ENCODE assay signal across 38 cellular contexts in genomic region chr22:24453853-24454252, GRCh38. TPM values are rescaled to one million over a fixed set of nuclear protein-coding genes. Genes with fewer than 3 reads are reported as not detected.
"Had no signal": no experiment of that assay in that cellular context is flagged by ENCODE, and none has a peak within 500 bp of the region (broad histone marks: within the 10 kb centered on the region; RNA-seq: fewer than 3 reads in every experiment).

No MANE protein-coding gene starts in this region.

- H3K9me3 ChIP-seq: adrenal gland, ascending aorta, body of pancreas, breast epithelium had no signal

- H3K27me3 ChIP-seq: adrenal gland, ascending aorta, body of pancreas, brain microvascular endothelial cell, breast epithelium, cardiac muscle cell had no signal

- DNase-seq: activated effector memory CD4-positive, alpha-beta T cell treated with Interleukin-2 at 50 U/mL for 16 hours; activated gamma-delta T cell; activated gamma-delta T cell treated with Interleukin-2 at 50 U/mL for 16 hours; activated naive CD4-positive, alpha-beta T cell; activated naive CD4-positive, alpha-beta T cell treated with anti-CD3 and anti-CD28 coated beads for 36 hours; activated naive CD4-positive, alpha-beta T cell treated with anti-CD3 and anti-CD28 coated beads, Interleukin-2, amount 10 ng/mL, durations not matched to agents 7 days and 5 days; activated naive CD4-positive, alpha-beta T cell treated with anti-CD3 and anti-CD28 coated beads, Interleukin-2, amount 50 U/mL, for 16 hours; activated naive CD4-positive, alpha-beta T cell treated with Interleukin-2 at 50 U/mL for 16 hours; activated naive CD8-positive, alpha-beta T cell treated with anti-CD3 and anti-CD28 coated beads for 36 hours; activated naive CD8-positive, alpha-beta T cell treated with anti-CD3 and anti-CD28 coated beads, Interleukin-2, amount 10 ng/mL, durations not matched to agents 7 days and 5 days; activated T-cell treated with anti-CD3 and anti-CD28 coated beads, Interleukin-2, amount 50 U/mL, for 24 hours; activated T-cell treated with anti-CD3 and anti-CD28 coated beads, Interleukin-2, amount 50 U/mL, for 4 hours; activated T-cell treated with anti-CD3 and anti-CD28 coated beads, Interleukin-2, amount 50 U/mL, for 48 hours; activated T-cell treated with anti-CD3 and anti-CD28 coated beads, Interleukin-2, amount 50 U/mL, for 72 hours; amniotic stem cell; amygdala; anterior cingulate cortex; aorta; body of pancreas; brain microvascular endothelial cell; caudate nucleus; central memory CD4-positive, alpha-beta T cell; cerebellar nuclear complex had no signal

- H3K36me3 Mint-ChIP-seq: activated naive CD4-positive, alpha-beta T cell treated with anti-CD3 and anti-CD28 coated beads, Interleukin-2, amount 10 ng/mL, durations not matched to agents 7 days and 5 days; activated naive CD4-positive, alpha-beta T cell treated with anti-CD3 and anti-CD28 coated beads, Interleukin-2, amount 50 U/mL, for 72 hours; brain had no signal

- H3K27me3 Mint-ChIP-seq: activated naive CD4-positive, alpha-beta T cell treated with anti-CD3 and anti-CD28 coated beads, Interleukin-2, amount 50 U/mL, for 24 hours; activated naive CD8-positive, alpha-beta T cell; activated naive CD8-positive, alpha-beta T cell treated with anti-CD3 and anti-CD28 coated beads for 36 hours; activated naive CD8-positive, alpha-beta T cell treated with anti-CD3 and anti-CD28 coated beads, Interleukin-2, amount 10 ng/mL, durations not matched to agents 7 days and 5 days; activated T-cell treated with anti-CD3 and anti-CD28 coated beads, Interleukin-2, amount 50 U/mL, for 24 hours; activated T-helper 17 cell treated with anti-CD3 and anti-CD28 coated beads, Interleukin-2, amount 50 U/mL, for 72 hours; central memory CD8-positive, alpha-beta T cell had no signal

- H3K27ac Mint-ChIP-seq: activated naive CD4-positive, alpha-beta T cell treated with anti-CD3 and anti-CD28 coated beads for 36 hours; activated naive CD4-positive, alpha-beta T cell treated with anti-CD3 and anti-CD28 coated beads, Interleukin-2, amount 10 ng/mL, durations not matched to agents 7 days and 5 days; activated naive CD4-positive, alpha-beta T cell treated with anti-CD3 and anti-CD28 coated beads, Interleukin-2, amount 50 U/mL, for 24 hours; activated naive CD4-positive, alpha-beta T cell treated with anti-CD3 and anti-CD28 coated beads, Interleukin-2, amount 50 U/mL, for 72 hours; activated naive CD8-positive, alpha-beta T cell; activated naive CD8-positive, alpha-beta T cell treated with anti-CD3 and anti-CD28 coated beads for 36 hours; activated naive CD8-positive, alpha-beta T cell treated with anti-CD3 and anti-CD28 coated beads, Interleukin-2, amount 10 ng/mL, durations not matched to agents 7 days and 5 days; activated T-cell treated with anti-CD3 and anti-CD28 coated beads, Interleukin-2, amount 50 U/mL, for 24 hours; activated T-cell treated with anti-CD3 and anti-CD28 coated beads, Interleukin-2, amount 50 U/mL, for 72 hours; activated T-helper 1 cell treated with anti-CD3 and anti-CD28 coated beads, Interleukin-12 subunit alpha, Interleukin-12 subunit beta, Interleukin-2, Interleukin-4 antibody, amounts not matched to agents 30 ng/mL and 10 ng/mL and 1 ng/mL, durations not matched to agents 14 hours and 24 hours and 36 hours; activated T-helper 17 cell treated with anti-CD3 and anti-CD28 coated beads, Interleukin-2, amount 50 U/mL, for 72 hours; activated T-helper 2 cell treated with anti-CD3 and anti-CD28 coated beads, Interferon-gamma antibody, Interleukin-2, Interleukin-4, amounts not matched to agents 10 μg/mL and 5 μg/mL and 100 μg/mL, durations not matched to agents 14 hours and 24 hours and 36 hours; brain had no signal

- H3K4me1 ChIP-seq: ascending aorta, breast epithelium had no signal

- H3K9me3 Mint-ChIP-seq: activated naive CD4-positive, alpha-beta T cell treated with anti-CD3 and anti-CD28 coated beads, Interleukin-2, amount 10 ng/mL, durations not matched to agents 7 days and 5 days; activated naive CD4-positive, alpha-beta T cell treated with anti-CD3 and anti-CD28 coated beads, Interleukin-2, amount 50 U/mL, for 24 hours; activated naive CD4-positive, alpha-beta T cell treated with anti-CD3 and anti-CD28 coated beads, Interleukin-2, amount 50 U/mL, for 72 hours; activated naive CD8-positive, alpha-beta T cell treated with anti-CD3 and anti-CD28 coated beads for 36 hours; activated T-cell treated with anti-CD3 and anti-CD28 coated beads, Interleukin-2, amount 50 U/mL, for 24 hours; activated T-cell treated with anti-CD3 and anti-CD28 coated beads, Interleukin-2, amount 50 U/mL, for 4 hours; activated T-helper 1 cell treated with anti-CD3 and anti-CD28 coated beads, Interleukin-12 subunit alpha, Interleukin-12 subunit beta, Interleukin-2, Interleukin-4 antibody, amounts not matched to agents 30 ng/mL and 10 ng/mL and 1 ng/mL, durations not matched to agents 14 hours and 24 hours and 36 hours; activated T-helper 17 cell treated with anti-CD3 and anti-CD28 coated beads, Interleukin-2, amount 50 U/mL, for 72 hours; activated T-helper 2 cell treated with anti-CD3 and anti-CD28 coated beads, Interferon-gamma antibody, Interleukin-2, Interleukin-4, amounts not matched to agents 10 μg/mL and 5 μg/mL and 100 μg/mL, durations not matched to agents 14 hours and 24 hours and 36 hours; central memory CD8-positive, alpha-beta T cell had no signal

- FAIRE-seq: astrocyte, colon had no signal

- ATAC-seq: activated naive CD4-positive, alpha-beta T cell treated with anti-CD3 and anti-CD28 coated beads, Interleukin-2, amount 50 U/mL, for 72 hours; activated T-cell treated with anti-CD3 and anti-CD28 coated beads, Interleukin-2, amount 50 U/mL, for 4 hours; activated T-cell treated with anti-CD3 and anti-CD28 coated beads, Interleukin-2, amount 50 U/mL, for 72 hours; activated T-helper 17 cell treated with anti-CD3 and anti-CD28 coated beads, Interleukin-2, amount 50 U/mL, for 72 hours; body of pancreas had no signal

- H3K36me3 ChIP-seq: adrenal gland, ascending aorta, brain microvascular endothelial cell, breast epithelium, cardiac muscle cell had no signal

- H3K4me3 ChIP-seq: adrenal gland, ascending aorta, body of pancreas, breast epithelium, cardiac muscle cell had no signal

- H3K27ac ChIP-seq: adrenal gland, ascending aorta, body of pancreas, brain microvascular endothelial cell, breast epithelium, cardiac muscle cell had no signal

- H3K4me3 Mint-ChIP-seq: activated naive CD4-positive, alpha-beta T cell treated with anti-CD3 and anti-CD28 coated beads for 36 hours; activated naive CD4-positive, alpha-beta T cell treated with anti-CD3 and anti-CD28 coated beads, Interleukin-2, amount 10 ng/mL, durations not matched to agents 7 days and 5 days; activated naive CD4-positive, alpha-beta T cell treated with anti-CD3 and anti-CD28 coated beads, Interleukin-2, amount 50 U/mL, for 24 hours; activated naive CD8-positive, alpha-beta T cell; activated naive CD8-positive, alpha-beta T cell treated with anti-CD3 and anti-CD28 coated beads for 36 hours; activated naive CD8-positive, alpha-beta T cell treated with anti-CD3 and anti-CD28 coated beads, Interleukin-2, amount 10 ng/mL, durations not matched to agents 7 days and 5 days; activated T-cell treated with anti-CD3 and anti-CD28 coated beads, Interleukin-2, amount 50 U/mL, for 24 hours; activated T-cell treated with anti-CD3 and anti-CD28 coated beads, Interleukin-2, amount 50 U/mL, for 4 hours; activated T-cell treated with anti-CD3 and anti-CD28 coated beads, Interleukin-2, amount 50 U/mL, for 72 hours; activated T-helper 1 cell treated with anti-CD3 and anti-CD28 coated beads, Interleukin-12 subunit alpha, Interleukin-12 subunit beta, Interleukin-2, Interleukin-4 antibody, amounts not matched to agents 30 ng/mL and 10 ng/mL and 1 ng/mL, durations not matched to agents 14 hours and 24 hours and 36 hours; activated T-helper 17 cell treated with anti-CD3 and anti-CD28 coated beads, Interleukin-2, amount 50 U/mL, for 72 hours; brain; central memory CD8-positive, alpha-beta T cell had no signal

- H3K4me1 Mint-ChIP-seq: activated naive CD4-positive, alpha-beta T cell treated with anti-CD3 and anti-CD28 coated beads, Interleukin-2, amount 50 U/mL, for 24 hours; central memory CD8-positive, alpha-beta T cell had no signal

RNA-seq across cellular contexts. Expression of gene UPB1, which starts 41.3 kb away (rescaled TPM):
- total RNA-seq: ascending aorta, bronchial epithelial cell had no signal
